In genomic region chr1:233368784-233369120, GRCh38 we compare ENCODE assay signal across 15 cellular contexts. TPM values are rescaled to one million over a fixed set of nuclear protein-coding genes. Genes with fewer than 3 reads are reported as not detected.
A peak's percentile ranks its signal among the peaks of the same experiment; 100 is the strongest.
DNase-seq lines count a peak whose midpoint lies in the region; ATAC-seq, FAIRE-seq and TF ChIP-seq lines count a peak whose summit lies in the region.
"Had no signal": no experiment of that assay in that cellular context is flagged by ENCODE, and none has a peak within 500 bp of the region (broad histone marks: within the 10 kb centered on the region; RNA-seq: fewer than 3 reads in every experiment).

No MANE protein-coding gene starts in this region.

- intact Hi-C loops in PC-3 (cut with micrococcal nuclease) = no loop called here

- H3K27me3 ChIP-seq in ACC112 (ENCODE audit: insufficient read depth, low read length) (no peaks in the 10 kb centered on the region), HUES6 (ENCODE audit: control insufficient read depth, insufficient read depth, low read length) (no peaks in the 10 kb centered on the region), H1 (replicated peaks in 1 of 4; ENCODE audit: control insufficient read depth in 3 of 4, extremely low read depth in 1 of 4, insufficient read depth in 3 of 4, low read length in 3 of 4) (no peaks in the 10 kb centered on the region), PC-3 (ENCODE audit: low read length) (no peaks in the 10 kb centered on the region), small intestine (ENCODE audit: control insufficient read depth in 2 of 2, insufficient read depth in 2 of 2, low read length in 2 of 2) (no peaks in the 10 kb centered on the region)
- H3K27me3 ChIP-seq: BLaER1 treated with 17β-estradiol and CSF1 and Interleukin-3, amounts not matched to agents 10 nM and 100 nM had no signal

- peaks cover 2% of the 10 kb centered on the region; the same call in 1 of the 2 replicates for H3K23me2 ChIP-seq in H1 (ENCODE audit: low read depth, low read length)

- WGBS in H1 (ENCODE audit: extremely low coverage in 1 of 2, insufficient coverage in 1 of 2, insufficient read length in 1 of 2, insufficient replicate concordance in 2 of 2, low coverage in 1 of 2, low lambda C conversion rate in 2 of 2, missing lambda C conversion rate in 1 of 2), 2 experiments = 94% methylated on average over 1 of the region's 1 CpG; no CpG with 5 or more reads in 1 of the 2 experiments
- 94 to 100% (median 96%) methylated on average over 1 of the region's 1 CpG for WGBS in small intestine, 3 donors

- no peak for ATAC-seq in PC-3

- H3K4me3 ChIP-seq in ACC112 (ENCODE audit: low read depth, low read length) (no peak overlapping the region), HUES6 (ENCODE audit: low read depth, low read length) (no peak overlapping the region), H1 (ENCODE audit: extremely low read depth in 1 of 4, insufficient read depth in 2 of 4, low read depth in 3 of 4, low read length in 4 of 4) (no peak overlapping the region), PC-3 (ENCODE audit: low read length) (no peak overlapping the region), small intestine (ENCODE audit: low read depth in 1 of 2, low read length in 2 of 2) (no peak overlapping the region)
- H3K4me3 ChIP-seq: BLaER1 treated with 17β-estradiol and CSF1 and Interleukin-3, amounts not matched to agents 10 nM and 100 nM; Peyer's patch had no signal

- H3K36me3 Mint-ChIP-seq in nephron progenitor cell (ENCODE audit: low read depth) = no peaks in the 10 kb centered on the region

- TF ChIP-seq POLR2A in H1 (IDR thresholded peaks at IDR 0.05; ENCODE audit: control extremely low read depth in 1 of 2, low read depth in 2 of 2, low read length in 2 of 2) = no peak

- no peak overlapping the region for H3K56ac ChIP-seq in H1 (replicated peaks; ENCODE audit: insufficient read length, low read depth, low read length)

- BruUV-seq in PC-3 (replicated peaks; lab: Mats Ljungman, UMichigan) = no TSS peak

- H3F3A ChIP-seq in PC-3 (ENCODE audit: low read length, unreplicated experiment) = no peaks in the 10 kb centered on the region

- CTCF ChIA-PET in H1 (lab: Charles Lee; ENCODE audit: partially characterized antibody) = no interaction called here
- CTCF ChIA-PET in PC-3 (lab: Charles Lee) = no interaction called here

- peak overlapping the region; percentile 38 for H4K5ac ChIP-seq in H1 (ENCODE audit: insufficient read length, low read depth, low read length)

- H2AK5ac ChIP-seq in H1 (ENCODE audit: low read depth, low read length) = peak overlapping the region; percentile 11; the same call in 1 of the 2 replicates

- no peaks in the 10 kb centered on the region for H3K79me1 ChIP-seq in H1 (ENCODE audit: low read depth, low read length)

- peak overlapping the region; percentile 15 for H2AFZ ChIP-seq in ACC112 (ENCODE audit: low read length, unreplicated experiment)
- no peak overlapping the region for H2AFZ ChIP-seq in H1 (ENCODE audit: low read length)
- H2AFZ ChIP-seq in PC-3 (ENCODE audit: low read length) = no peak overlapping the region

- no peaks in the 10 kb centered on the region for H3K4me1 Mint-ChIP-seq in nephron progenitor cell

- H3K18ac ChIP-seq in H1 (ENCODE audit: extremely low read depth, low read length) = no peak overlapping the region

- H4K20me1 ChIP-seq in H1 (replicated peaks in 1 of 2; ENCODE audit: control insufficient read depth in 1 of 2, insufficient read depth in 2 of 2, low read length in 2 of 2) (no peaks in the 10 kb centered on the region), PC-3 (ENCODE audit: low read length) (no peaks in the 10 kb centered on the region)
- H4K20me1 ChIP-seq: BLaER1 treated with 17β-estradiol and CSF1 and Interleukin-3, amounts not matched to agents 10 nM and 100 nM had no signal

- peaks cover 3% of the 10 kb centered on the region for H3K27me3 Mint-ChIP-seq in nephron progenitor cell (ENCODE audit: low read depth, poor library complexity)

- H3K9ac ChIP-seq in HUES6 (ENCODE audit: low read length) (peak overlapping the region; percentile 32), H1 (replicated peaks in 1 of 4; ENCODE audit: extremely low read depth in 1 of 4, low read depth in 3 of 4, low read length in 3 of 4) (peak overlapping the region in 1 of 4 experiments; percentile 2; a peak in 1 of 7 replicates), PC-3 (ENCODE audit: low read length) (no peak overlapping the region)
- H3K9ac ChIP-seq: BLaER1 treated with 17β-estradiol and CSF1 and Interleukin-3, amounts not matched to agents 10 nM and 100 nM; SK-N-SH had no signal

- H3K36me3 ChIP-seq in ACC112 (ENCODE audit: insufficient read depth, low read length) (no peaks in the 10 kb centered on the region), HUES6 (ENCODE audit: control insufficient read depth, insufficient read depth, low read length) (peaks cover 17% of the 10 kb centered on the region), H1 (ENCODE audit: control insufficient read depth in 2 of 4, insufficient read depth in 4 of 4, low read length in 3 of 4) (peaks cover 0 to 5% (median 1%) of the 10 kb centered on the region in 4 experiments; a peak in 2 of 8 replicates), PC-3 (ENCODE audit: low read depth, low read length) (0 out of 2 replicates have a peak, but pooled peaks cover 4% of the 10 kb centered on the region), small intestine (ENCODE audit: control insufficient read depth in 2 of 2, insufficient read depth in 2 of 2, low read length in 2 of 2) (peaks cover 0 to 7% of the 10 kb centered on the region in 2 donors)

- no peak overlapping the region for H2BK20ac ChIP-seq in H1 (ENCODE audit: low read length)

- H2BK120ac ChIP-seq in H1 (replicated peaks; ENCODE audit: low read depth, low read length) = no peak overlapping the region

- H2BK12ac ChIP-seq in H1 (ENCODE audit: low read depth, low read length) = 0 out of 2 replicates have a peak overlapping the region, but pooled peaks have one; percentile 88

- no peak overlapping the region for H3K14ac ChIP-seq in H1 (ENCODE audit: insufficient read length)

- TF ChIP-seq CTCF in H1 (IDR thresholded peaks at IDR 0.05; ENCODE audit: control extremely low read depth in 1 of 3, insufficient read depth in 1 of 3, low read depth in 1 of 3, low read length in 3 of 3) (no peak), nephron progenitor cell (IDR thresholded peaks at IDR 0.05) (no peak), PC-3 (conservative IDR thresholded peaks at IDR 0.05; ENCODE audit: low read depth, low read length) (no peak)

- peak overlapping the region; percentile 84 for H3K27ac Mint-ChIP-seq in nephron progenitor cell

- H4K91ac ChIP-seq in H1 (replicated peaks; ENCODE audit: insufficient read length, low read length) = no peak overlapping the region

- H3K9me3 ChIP-seq in HUES6 (ENCODE audit: control insufficient read depth, insufficient read depth, low read depth, low read length) = no peaks in the 10 kb centered on the region
- no peaks in the 10 kb centered on the region for H3K9me3 ChIP-seq in H1 (ENCODE audit: insufficient read depth in 2 of 2, low read depth in 1 of 2, low read length in 1 of 2)
- H3K9me3 ChIP-seq in PC-3 (ENCODE audit: low read length) = no peaks in the 10 kb centered on the region
- H3K9me3 ChIP-seq in small intestine (ENCODE audit: control insufficient read depth, low read depth) = no peaks in the 10 kb centered on the region
- H3K9me3 ChIP-seq: BLaER1 treated with 17β-estradiol and CSF1 and Interleukin-3, amounts not matched to agents 10 nM and 100 nM; Peyer's patch; SK-N-SH had no signal

- H3K4me1 ChIP-seq in ACC112 (ENCODE audit: control insufficient read depth, insufficient read depth, low read length, unreplicated experiment) (peaks cover 5% of the 10 kb centered on the region), HUES6 (ENCODE audit: control insufficient read depth, insufficient read depth, low read length) (peaks cover 33% of the 10 kb centered on the region), H1 (replicated peaks in 1 of 4; ENCODE audit: control insufficient read depth in 3 of 4, insufficient read depth in 4 of 4, low read length in 3 of 4) (peaks cover 5 to 20% (median 15%) of the 10 kb centered on the region in 4 experiments), PC-3 (ENCODE audit: insufficient read depth, low read length) (peaks cover 23% of the 10 kb centered on the region), small intestine (ENCODE audit: control insufficient read depth in 2 of 2, insufficient read depth in 1 of 2, low read depth in 1 of 2, low read length in 1 of 2) (no peaks in the 10 kb centered on the region)
- H3K4me1 ChIP-seq: BLaER1 treated with 17β-estradiol and CSF1 and Interleukin-3, amounts not matched to agents 10 nM and 100 nM; Peyer's patch had no signal

- no peaks in the 10 kb centered on the region for H3K9me3 Mint-ChIP-seq in nephron progenitor cell

- H3K27ac ChIP-seq in ACC112 (ENCODE audit: low read depth, low read length) (no peak overlapping the region), HUES6 (ENCODE audit: low read depth, low read length) (peak overlapping the region; percentile 70), H1 (ENCODE audit: low read depth, low read length) (no peak overlapping the region; the same call in 1 of the 2 replicates), PC-3 (ENCODE audit: low read length) (no peak overlapping the region), small intestine (ENCODE audit: low read depth in 1 of 2, low read length in 1 of 2) (no peak overlapping the region)
- H3K27ac ChIP-seq: BLaER1 treated with 17β-estradiol and CSF1 and Interleukin-3, amounts not matched to agents 10 nM and 100 nM; Peyer's patch had no signal

- DNase-seq in H1 (ENCODE audit: low read depth in 1 of 2, low spot score in 2 of 2) (no peak), nephron progenitor cell (no peak), PC-3 (no peak), activated gamma-delta T cell (lab: John Stamatoyannopoulos, UW) (no peak), NOMO-1 treated with DMSO at 0.1 percent for 48 hours (lab: John Stamatoyannopoulos, UW; ENCODE audit: unreplicated experiment) (no peak), small intestine (no peak)
- DNase-seq: H7, NCI-H146, NCI-H524, Peyer's patch, SHP77, SK-N-SH had no signal

- no peak for FAIRE-seq in H1 (lab: Jason Lieb, UNC)
- no peak for FAIRE-seq in small intestine (lab: Jason Lieb, UNC)

- H3K23ac ChIP-seq in H1 (ENCODE audit: insufficient read length) = no peak overlapping the region

- H2BK5ac ChIP-seq in H1 (ENCODE audit: low read depth, low read length) = peak overlapping the region; percentile 91

- no peak overlapping the region for H3K4me3 Mint-ChIP-seq in nephron progenitor cell

- H3K79me2 ChIP-seq in ACC112 (ENCODE audit: control insufficient read depth, insufficient read depth, low read length, unreplicated experiment) (no peaks in the 10 kb centered on the region), H1 (ENCODE audit: control insufficient read depth in 1 of 2, insufficient read depth in 2 of 2, low read length in 2 of 2) (0 out of 4 replicates have a peak, but pooled peaks cover 0 to 6% of the 10 kb centered on the region in 2 experiments), PC-3 (ENCODE audit: low read length) (no peaks in the 10 kb centered on the region)

- no peak for TF ChIP-seq EP300 in H1 (IDR thresholded peaks at IDR 0.05; ENCODE audit: borderline replicate concordance in 1 of 2, low read depth in 2 of 2, low read length in 2 of 2)

- TF ChIP-seq RAD21 in H1 (IDR thresholded peaks at IDR 0.05 in 1 of 2, conservative IDR thresholded peaks at IDR 0.05 in 1 of 2; ENCODE audit: low read depth in 2 of 2, low read length in 2 of 2) = no peak

- POLR2A ChIA-PET in H1 (lab: Charles Lee; ENCODE audit: partially characterized antibody) = interaction anchor here (1.0 kb wide), 1 partner anchor 41 kb away, joined by 3 read pairs; the partner anchor contains the start of gene MAP3K21
- POLR2A ChIA-PET in PC-3 (lab: Charles Lee; ENCODE audit: unreplicated experiment) = no interaction called here

- H3K9me2 ChIP-seq in PC-3 (replicated peaks; ENCODE audit: low read length) = no peaks in the 10 kb centered on the region
- H3K9me2 ChIP-seq: SK-N-SH had no signal

- H4K8ac ChIP-seq in H1 (ENCODE audit: extremely low read depth, insufficient read depth, low read length) = no peak overlapping the region

- H2BK15ac ChIP-seq in H1 (ENCODE audit: low read length) = 0 out of 2 replicates have a peak overlapping the region, but pooled peaks have one; percentile 85

- no peak overlapping the region for H3K4ac ChIP-seq in H1 (replicated peaks; ENCODE audit: insufficient read length, low read depth, low read length)

- no peak overlapping the region; a peak in 1 of 4 replicates for H3K4me2 ChIP-seq in H1 (ENCODE audit: insufficient read depth in 1 of 2, low read depth in 2 of 2, low read length in 2 of 2)
- H3K4me2 ChIP-seq in PC-3 (ENCODE audit: low read length) = no peak overlapping the region
- H3K4me2 ChIP-seq: BLaER1 treated with 17β-estradiol and CSF1 and Interleukin-3, amounts not matched to agents 10 nM and 100 nM; SK-N-SH had no signal

RNA-seq across cellular contexts. Expression of gene MAP3K21, which starts 41.2 kb away (rescaled TPM):
- 21.3 and 21.8 TPM in 2 replicates for total RNA-seq in H1 (2021; fragmentation: NEBNext Ultra II Directional; extraction: Animal tissue kit (Norgen Biotek cat#: 25700))
- polyA plus RNA-seq in H1 (2011; rRNA removed) (15.9 and 21.2 TPM in 2 replicates), small intestine (10 to 100 TPM in 2 of 3 donors, 1 to 10 TPM in 1; 7.6 to 11.9 (median 10.4) TPM)
- polyA plus RNA-seq in H1 (2011; cell fraction: cytosol; rRNA removed) = 17.9 TPM
- 22.2 TPM for polyA plus RNA-seq in H1 (2011; cell fraction: nucleus; rRNA removed)
- 7.9 to 12.9 TPM (median 10.6 TPM) in 4 replicates for polyA plus RNA-seq in H1 (2012, experiment 1 of 2)
- 1.2 TPM for polyA plus RNA-seq in H1 (2012, experiment 2 of 2)
- 14.3 TPM for polyA plus RNA-seq in H1 (2013, experiment 1 of 2)
- 14.5 TPM for polyA plus RNA-seq in H1 (2013, experiment 2 of 2)
- polyA minus RNA-seq in H1 (2011; rRNA and poly(A)+ RNA removed) = 35.7 and 37.4 TPM in 2 replicates
- 16.2 TPM for polyA minus RNA-seq in H1 (2011; cell fraction: cytosol; rRNA and poly(A)+ RNA removed)
- polyA minus RNA-seq in H1 (2011; cell fraction: nucleus; rRNA and poly(A)+ RNA removed) = 25.9 TPM
- 13.7 and 17.1 TPM in 2 replicates for total RNA-seq in PC-3 (2014; rRNA removed)
